In the genomic region with DNA sequence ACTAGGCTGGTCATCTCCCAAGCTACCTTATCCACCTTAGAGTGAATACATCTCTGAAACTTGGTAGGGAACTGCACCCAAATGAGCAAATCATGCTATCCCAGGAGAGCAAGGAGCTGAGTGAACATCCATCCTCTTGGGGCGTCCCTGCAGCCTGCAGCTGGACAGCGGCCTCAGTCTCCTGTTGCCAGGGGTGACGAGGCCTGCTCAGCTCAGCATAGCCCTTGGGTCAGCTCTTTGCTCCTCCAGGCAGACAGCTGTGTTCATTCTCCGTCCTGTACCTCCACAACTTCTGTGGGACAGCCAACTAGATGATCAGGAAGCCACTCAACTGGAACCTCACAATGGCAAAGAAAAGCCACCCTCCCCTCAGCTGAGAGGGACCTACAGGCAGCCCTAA, we compare ENCODE assay signal across 22 cellular contexts.
"Had no signal": no experiment of that assay in that cellular context is flagged by ENCODE, and none has a peak within 500 bp of the region (broad histone marks: within the 10 kb centered on the region; RNA-seq: fewer than 3 reads in every experiment).

No MANE protein-coding gene starts in this region.

- H3K27ac Mint-ChIP-seq: activated naive CD4-positive, alpha-beta T cell treated with anti-CD3 and anti-CD28 coated beads, Interleukin-2, amount 10 ng/mL, durations not matched to agents 7 days and 5 days; activated naive CD8-positive, alpha-beta T cell treated with anti-CD3 and anti-CD28 coated beads, Interleukin-2, amount 10 ng/mL, durations not matched to agents 7 days and 5 days; mesothelial cell of epicardium had no signal

- ATAC-seq: foreskin keratinocyte; left lung; naive thymus-derived CD4-positive, alpha-beta T cell had no signal

- H3K27me3 Mint-ChIP-seq: activated naive CD4-positive, alpha-beta T cell treated with anti-CD3 and anti-CD28 coated beads, Interleukin-2, amount 10 ng/mL, durations not matched to agents 7 days and 5 days; activated naive CD8-positive, alpha-beta T cell treated with anti-CD3 and anti-CD28 coated beads, Interleukin-2, amount 10 ng/mL, durations not matched to agents 7 days and 5 days; central memory CD8-positive, alpha-beta T cell; naive thymus-derived CD4-positive, alpha-beta T cell had no signal

- H3K9me3 Mint-ChIP-seq: activated naive CD4-positive, alpha-beta T cell treated with anti-CD3 and anti-CD28 coated beads, Interleukin-2, amount 10 ng/mL, durations not matched to agents 7 days and 5 days; activated naive CD8-positive, alpha-beta T cell treated with anti-CD3 and anti-CD28 coated beads, Interleukin-2, amount 10 ng/mL, durations not matched to agents 7 days and 5 days; central memory CD8-positive, alpha-beta T cell; mesothelial cell of epicardium had no signal

- DNase-seq: activated CD4-positive, alpha-beta T cell treated with anti-CD3 and anti-CD28 coated beads for 4 hours; activated CD4-positive, alpha-beta T cell treated with anti-CD3 and anti-CD28 coated beads, Interleukin-2, amount 50 U/mL, for 4 hours; activated effector memory CD4-positive, alpha-beta T cell treated with Interleukin-2 at 50 U/mL for 16 hours; activated naive CD4-positive, alpha-beta T cell treated with anti-CD3 and anti-CD28 coated beads, Interleukin-2, amount 10 ng/mL, durations not matched to agents 7 days and 5 days; activated naive CD8-positive, alpha-beta T cell treated with anti-CD3 and anti-CD28 coated beads, Interleukin-2, amount 10 ng/mL, durations not matched to agents 7 days and 5 days; amniotic stem cell; dermis blood vessel endothelial cell; effector CD4-positive, alpha-beta T cell; foreskin keratinocyte; kidney glomerular epithelial cell; mammary epithelial cell; naive thymus-derived CD4-positive, alpha-beta T cell; stimulated activated CD4-positive, alpha-beta T cell treated with anti-CD3 and anti-CD28 coated beads, Interleukin-15, amount 100 ng/mL, for 24 hours; stimulated activated CD4-positive, alpha-beta T cell treated with anti-CD3 and anti-CD28 coated beads, Interleukin-2, amount 100 ng/mL, for 24 hours; stimulated activated naive CD4-positive, alpha-beta T cell treated with Interleukin-2 at 50 U/mL for 16 hours; T-helper 9 cell had no signal

- H3K4me3 Mint-ChIP-seq: activated naive CD4-positive, alpha-beta T cell treated with anti-CD3 and anti-CD28 coated beads, Interleukin-2, amount 10 ng/mL, durations not matched to agents 7 days and 5 days; activated naive CD8-positive, alpha-beta T cell treated with anti-CD3 and anti-CD28 coated beads, Interleukin-2, amount 10 ng/mL, durations not matched to agents 7 days and 5 days; central memory CD8-positive, alpha-beta T cell; mesothelial cell of epicardium; naive thymus-derived CD4-positive, alpha-beta T cell had no signal

- H3K4me1 ChIP-seq: foreskin keratinocyte had no signal

- H3K27ac ChIP-seq: esophagus muscularis mucosa, foreskin keratinocyte, left lung, tibial nerve, VCaP had no signal

- H3K36me3 ChIP-seq: esophagus muscularis mucosa, left lung, tibial nerve had no signal

- H3K36me3 Mint-ChIP-seq: mesothelial cell of epicardium had no signal

- H3K4me3 ChIP-seq: esophagus muscularis mucosa, left lung, tibial nerve had no signal

- H3K9me3 ChIP-seq: esophagus muscularis mucosa, left lung, tibial nerve had no signal

- H3K27me3 ChIP-seq: esophagus muscularis mucosa, foreskin keratinocyte, left lung, tibial nerve had no signal
